In genomic region chr19:7994114-7994513, GRCh38 we compare ENCODE assay signal across 20 cellular contexts. TPM values are rescaled to one million over a fixed set of nuclear protein-coding genes. Genes with fewer than 3 reads are reported as not detected.
DNase-seq lines count a peak whose midpoint lies in the region; ATAC-seq and TF ChIP-seq lines count a peak whose summit lies in the region.
"Had no signal": no experiment of that assay in that cellular context is flagged by ENCODE, and none has a peak within 500 bp of the region (broad histone marks: within the 10 kb centered on the region; RNA-seq: fewer than 3 reads in every experiment).

No MANE protein-coding gene starts in this region.

- H3K4me3 Mint-ChIP-seq in stimulated activated effector memory CD8-positive, alpha-beta T cell treated with anti-CD3 and anti-CD28 coated beads, Interleukin-12 subunit alpha, Interleukin-12 subunit beta, amount 100 ng/mL, for 72 hours = no peak overlapping the region
- H3K4me3 Mint-ChIP-seq: stimulated activated naive CD8-positive, alpha-beta T cell treated with anti-CD3 and anti-CD28 coated beads, Interleukin-15, Interleukin-2, amounts not matched to agents 100 ng/mL and 50 ng/mL, for 24 hours had no signal

- H3K27me3 ChIP-seq in OCI-LY1 (ENCODE audit: insufficient read depth, low read length) (no peaks in the 10 kb centered on the region), right cardiac atrium (ENCODE audit: control insufficient read depth, insufficient read depth) (no peaks in the 10 kb centered on the region), upper lobe of left lung (no peaks in the 10 kb centered on the region)
- H3K27me3 ChIP-seq: uterus had no signal

- no peak overlapping the region; the same call in 1 of the 2 replicates for H3K9ac ChIP-seq in OCI-LY1 (ENCODE audit: low read length)
- H3K9ac ChIP-seq: KMS-11, parathyroid adenoma had no signal

- no peaks in the 10 kb centered on the region for H3F3A ChIP-seq in OCI-LY1 (ENCODE audit: insufficient read depth, low read length)

- no peak overlapping the region; the same call in 1 of the 2 replicates for H3K4me2 ChIP-seq in OCI-LY1 (ENCODE audit: low read length)
- H3K4me2 ChIP-seq: KMS-11 had no signal

- H3K27ac ChIP-seq in OCI-LY1 (ENCODE audit: low read depth, low read length, poor library complexity, severe bottlenecking) (no peak overlapping the region), right cardiac atrium (ENCODE audit: low read length) (peak overlapping the region; percentile 23), upper lobe of left lung (peak overlapping the region in 2 of 4 donors; percentile 13 to 35)
- H3K27ac ChIP-seq: KMS-11, uterus had no signal

- H4K20me1 ChIP-seq in OCI-LY1 (ENCODE audit: insufficient read depth, low read length) = no peaks in the 10 kb centered on the region

- peak; percentile 5 for ATAC-seq in Right ventricle myocardium superior (ENCODE audit: poor library complexity)
- no peak for ATAC-seq in left cardiac atrium
- ATAC-seq in right cardiac atrium = no peak
- ATAC-seq in stimulated activated effector memory CD8-positive, alpha-beta T cell treated with anti-CD3 and anti-CD28 coated beads, Interleukin-12 subunit alpha, Interleukin-12 subunit beta, amount 100 ng/mL, for 72 hours = no peak
- no peak for ATAC-seq in upper lobe of left lung (ENCODE audit: low FRiP score in 2 of 2)

- peaks cover 70% of the 10 kb centered on the region for H3K79me2 ChIP-seq in OCI-LY1 (ENCODE audit: insufficient read depth, low read length)

- peak; percentile 38; the same call in 1 of the 2 replicates for TF ChIP-seq CTCF in OCI-LY1 (IDR thresholded peaks at IDR 0.05; ENCODE audit: low read length)
- TF ChIP-seq CTCF in upper lobe of left lung (IDR thresholded peaks at IDR 0.05) = no peak

- no peak for TF ChIP-seq EP300 in upper lobe of left lung (IDR thresholded peaks at IDR 0.05)

- H3K36me3 ChIP-seq in OCI-LY1 (ENCODE audit: insufficient read depth, low read length) (peaks cover 58% of the 10 kb centered on the region), upper lobe of left lung (peaks cover 8 to 38% (median 21%) of the 10 kb centered on the region in 4 donors)
- H3K36me3 ChIP-seq: uterus had no signal

- intact Hi-C loops in Right ventricle myocardium superior (cut with DNase I) (no loop called here), left cardiac atrium (cut with DNase I) (no loop called here), right cardiac atrium (cut with DNase I) (no loop called here), posterior cingulate gyrus (cut with DNase I) (no loop called here)

- peaks cover 64% of the 10 kb centered on the region for H3K36me3 Mint-ChIP-seq in stimulated activated effector memory CD8-positive, alpha-beta T cell treated with anti-CD3 and anti-CD28 coated beads, Interleukin-12 subunit alpha, Interleukin-12 subunit beta, amount 100 ng/mL, for 72 hours

- no peaks in the 10 kb centered on the region for H3K9me2 ChIP-seq in OCI-LY1 (ENCODE audit: low read depth, low read length)

- no peak overlapping the region for H2AFZ ChIP-seq in OCI-LY1 (ENCODE audit: low read length)
- H2AFZ ChIP-seq: parathyroid adenoma had no signal

- DNase-seq in Right ventricle myocardium superior = no peak
- no peak for DNase-seq in left cardiac atrium
- no peak for DNase-seq in right cardiac atrium
- DNase-seq in stimulated activated effector memory CD8-positive, alpha-beta T cell treated with anti-CD3 and anti-CD28 coated beads, Interleukin-12 subunit alpha, Interleukin-12 subunit beta, amount 100 ng/mL, for 72 hours (ENCODE audit: low spot score in 2 of 2) = no peak
- DNase-seq in posterior cingulate gyrus = no peak
- no peak for DNase-seq in upper lobe of left lung
- no peak for DNase-seq in stimulated activated CD4-positive, alpha-beta T cell treated with anti-CD3 and anti-CD28 coated beads, Interleukin-4, amount 100 ng/mL, for 1 hour
- DNase-seq: activated CD4-positive, alpha-beta T cell treated with anti-CD3 and anti-CD28 coated beads for 4 hours; NCI-H1417; NK-92 treated with Interleukin-12 subunit alpha and Interleukin-12 subunit beta, amount 100 ng/mL, for 24 hours; stimulated activated CD4-positive, alpha-beta T cell treated with anti-CD3 and anti-CD28 coated beads, Interleukin-12 subunit alpha, Interleukin-12 subunit beta, amount 100 ng/mL, for 4 hours; T1000; uterus had no signal

- no peak overlapping the region for H3K4me3 ChIP-seq in OCI-LY1 (ENCODE audit: low read depth, low read length, poor library complexity, severe bottlenecking)
- H3K4me3 ChIP-seq in right cardiac atrium (ENCODE audit: low read length) = no peak overlapping the region
- H3K4me3 ChIP-seq in upper lobe of left lung = no peak overlapping the region
- H3K4me3 ChIP-seq: uterus had no signal

- 71% methylated on average over 6 of the region's 6 CpGs for WGBS in right cardiac atrium
- 80 to 81% methylated on average over 6 of the region's 6 CpGs for WGBS in upper lobe of left lung, 2 donors

- peaks cover 42% of the 10 kb centered on the region for H3K4me1 Mint-ChIP-seq in stimulated activated effector memory CD8-positive, alpha-beta T cell treated with anti-CD3 and anti-CD28 coated beads, Interleukin-12 subunit alpha, Interleukin-12 subunit beta, amount 100 ng/mL, for 72 hours

- H3K4me1 ChIP-seq in OCI-LY1 (ENCODE audit: insufficient read depth, low read length, severe bottlenecking) (peaks cover 51% of the 10 kb centered on the region), right cardiac atrium (ENCODE audit: control insufficient read depth, insufficient read depth, low read length) (no peaks in the 10 kb centered on the region), upper lobe of left lung (peaks cover 3 to 46% (median 26%) of the 10 kb centered on the region in 4 donors)

- no peaks in the 10 kb centered on the region for H3K9me3 Mint-ChIP-seq in stimulated activated effector memory CD8-positive, alpha-beta T cell treated with anti-CD3 and anti-CD28 coated beads, Interleukin-12 subunit alpha, Interleukin-12 subunit beta, amount 100 ng/mL, for 72 hours
- H3K9me3 Mint-ChIP-seq: stimulated activated naive CD8-positive, alpha-beta T cell treated with anti-CD3 and anti-CD28 coated beads, Interleukin-15, Interleukin-2, amounts not matched to agents 100 ng/mL and 50 ng/mL, for 24 hours had no signal

- peak overlapping the region; percentile 78 for H3K27ac Mint-ChIP-seq in stimulated activated effector memory CD8-positive, alpha-beta T cell treated with anti-CD3 and anti-CD28 coated beads, Interleukin-12 subunit alpha, Interleukin-12 subunit beta, amount 100 ng/mL, for 72 hours

- no peaks in the 10 kb centered on the region for H3K9me3 ChIP-seq in OCI-LY1 (ENCODE audit: low read length)
- H3K9me3 ChIP-seq in right cardiac atrium (ENCODE audit: control insufficient read depth, low read length) = no peaks in the 10 kb centered on the region
- no peaks in the 10 kb centered on the region for H3K9me3 ChIP-seq in upper lobe of left lung
- H3K9me3 ChIP-seq: uterus had no signal

- TF ChIP-seq POLR2A in upper lobe of left lung (IDR thresholded peaks at IDR 0.05) = no peak

RNA-seq across cellular contexts. Expression of gene ELAVL1, which starts 11.3 kb away (rescaled TPM):
- total RNA-seq in Right ventricle myocardium superior (49.4 TPM), left cardiac atrium (10 to 100 TPM; 51.6 to 68.3 TPM), right cardiac atrium (10 to 100 TPM; 55.4 to 67.5 (median 64.6) TPM), upper lobe of left lung (10 to 100 TPM; 21.0 to 71.1 (median 36.1) TPM)
- 28.4 TPM for polyA plus RNA-seq in right cardiac atrium

RNA-seq across cellular contexts. Expression of gene TIMM44, which starts 50.6 kb away (rescaled TPM):
- total RNA-seq in Right ventricle myocardium superior (116 TPM), left cardiac atrium (10 to 100 TPM; 70.6 to 73.8 TPM), right cardiac atrium (10 to 100 TPM; 51.1 to 88.9 (median 64.0) TPM), upper lobe of left lung (10 to 100 TPM; 39.8 to 83.2 (median 52.7) TPM)
- polyA plus RNA-seq in right cardiac atrium = 64.6 TPM

RNA-seq across cellular contexts. Expression of gene CCL25, which starts 58.4 kb away (rescaled TPM):
- total RNA-seq in Right ventricle myocardium superior (not detected), left cardiac atrium (not detected), right cardiac atrium (not detected), upper lobe of left lung (not detected)
- polyA plus RNA-seq in right cardiac atrium = not detected
- total RNA-seq: cerebellum, kidney epithelial cell, uterus had no signal
- polyA plus RNA-seq: AG04450 had no signal
